23 cellular contexts compared by ENCODE assay signal in genomic region chr10:55287346-55287745, GRCh38.
A peak's percentile ranks its signal among the peaks of the same experiment; 100 is the strongest.
DNase-seq lines count a peak whose midpoint lies in the region; ATAC-seq and TF ChIP-seq lines count a peak whose summit lies in the region.
"Had no signal": no experiment of that assay in that cellular context is flagged by ENCODE, and none has a peak within 500 bp of the region (broad histone marks: within the 10 kb centered on the region; RNA-seq: fewer than 3 reads in every experiment).

No MANE protein-coding gene starts in this region.

- no peak overlapping the region for H3K9ac ChIP-seq in mesendoderm (ENCODE audit: low read length)
- H3K9ac ChIP-seq: BLaER1 treated with 17β-estradiol and CSF1 and Interleukin-3, amounts not matched to agents 10 nM and 100 nM had no signal

- H3K18ac ChIP-seq in mesendoderm (ENCODE audit: low read length) = no peak overlapping the region

- no peak overlapping the region for H3K56ac ChIP-seq in mesendoderm (ENCODE audit: low read length)

- no peak overlapping the region for H3K23ac ChIP-seq in mesendoderm (ENCODE audit: low read length)

- no peak overlapping the region for H3K4me3 ChIP-seq in BE2C (ENCODE audit: low read depth, low read length)
- H3K4me3 ChIP-seq in RWPE2 (ENCODE audit: severe bottlenecking) = no peak overlapping the region
- no peak overlapping the region for H3K4me3 ChIP-seq in mesendoderm (ENCODE audit: low read length)
- no peak overlapping the region for H3K4me3 ChIP-seq in effector memory CD4-positive, alpha-beta T cell (ENCODE audit: insufficient read depth, low read depth, low read length, poor library complexity, severe bottlenecking)
- H3K4me3 ChIP-seq: BLaER1 treated with 17β-estradiol and CSF1 and Interleukin-3, amounts not matched to agents 10 nM and 100 nM; gastrocnemius medialis; lower lobe of right lung; upper lobe of left lung had no signal

- DNase-seq in BE2C (no peak), DMS153 (lab: John Stamatoyannopoulos, UW) (peak; percentile 8), RWPE2 (ENCODE audit: low spot score) (no peak), glomerular visceral epithelial cell (ENCODE audit: extremely low spot score) (peak; percentile 11), occipital lobe (lab: John Stamatoyannopoulos, UW) (no peak), mesendoderm (no peak)
- DNase-seq in effector memory CD4-positive, alpha-beta T cell = no peak
- DNase-seq: activated CD4-positive, alpha-beta T cell treated with anti-CD3 and anti-CD28 coated beads for 1 hour; activated CD8-positive, alpha-beta memory T cell treated with anti-CD3 and anti-CD28 coated beads, Interleukin-2, amount 10 ng/mL, durations not matched to agents 7 days and 5 days; activated effector memory CD4-positive, alpha-beta T cell treated with Interleukin-2 at 50 U/mL for 16 hours; gastrocnemius medialis; H9; KBM-7; lower lobe of right lung; naive B cell; NCI-H345; SHP77 treated with DMSO at 0.1 percent for 48 hours; stimulated activated CD4-positive, alpha-beta T cell treated with anti-CD3 and anti-CD28 coated beads, Interleukin-12 subunit alpha, Interleukin-12 subunit beta, amount 100 ng/mL, for 4 hours; upper lobe of left lung had no signal

- H4K8ac ChIP-seq in mesendoderm (ENCODE audit: low read depth, low read length) = no peak overlapping the region

- H3K27ac ChIP-seq in RWPE2 (ENCODE audit: poor library complexity, severe bottlenecking) = no peak overlapping the region
- H3K27ac ChIP-seq in mesendoderm (ENCODE audit: low read depth, low read length) = no peak overlapping the region
- H3K27ac ChIP-seq in effector memory CD4-positive, alpha-beta T cell (ENCODE audit: insufficient read depth, low read length, poor library complexity, severe bottlenecking) = no peak overlapping the region
- H3K27ac ChIP-seq: BLaER1 treated with 17β-estradiol and CSF1 and Interleukin-3, amounts not matched to agents 10 nM and 100 nM; gastrocnemius medialis; HL-60; lower lobe of right lung; upper lobe of left lung had no signal

- H3K9me3 ChIP-seq in BE2C = no peaks in the 10 kb centered on the region
- no peaks in the 10 kb centered on the region for H3K9me3 ChIP-seq in RWPE2 (ENCODE audit: severe bottlenecking)
- H3K9me3 ChIP-seq in effector memory CD4-positive, alpha-beta T cell (ENCODE audit: control insufficient read depth, low read length) = no peaks in the 10 kb centered on the region
- H3K9me3 ChIP-seq: gastrocnemius medialis, lower lobe of right lung had no signal

- ATAC-seq in RWPE2 (ENCODE audit: low read depth) (0 out of 3 replicates have a peak, but pooled peaks have one; percentile 46), GM19467 (IDR thresholded peaks at IDR 0.05; ENCODE audit: unreplicated experiment) (no peak)
- ATAC-seq: activated CD8-positive, alpha-beta memory T cell treated with anti-CD3 and anti-CD28 coated beads, Interleukin-2, amount 10 ng/mL, durations not matched to agents 7 days and 5 days; gastrocnemius medialis; lower lobe of right lung; stimulated activated effector memory CD8-positive, alpha-beta T cell treated with anti-CD3 and anti-CD28 coated beads, Interleukin-12 subunit alpha, Interleukin-12 subunit beta, amount 100 ng/mL, for 72 hours had no signal

- no CpG with 5 or more reads among the region's 2 CpGs for WGBS in mesendoderm (ENCODE audit: extremely low coverage, insufficient coverage, low lambda C conversion rate)

- H3K27me3 ChIP-seq in BE2C (no peaks in the 10 kb centered on the region), RWPE2 (ENCODE audit: insufficient read depth, poor library complexity, severe bottlenecking) (peaks cover 3% of the 10 kb centered on the region), mesendoderm (ENCODE audit: insufficient read depth, low read length, poor library complexity) (no peaks in the 10 kb centered on the region)
- no peaks in the 10 kb centered on the region for H3K27me3 ChIP-seq in effector memory CD4-positive, alpha-beta T cell (replicated peaks; ENCODE audit: control insufficient read depth, insufficient read depth, low read length, poor library complexity, severe bottlenecking)
- H3K27me3 ChIP-seq: BLaER1 treated with 17β-estradiol and CSF1 and Interleukin-3, amounts not matched to agents 10 nM and 100 nM; gastrocnemius medialis; upper lobe of left lung had no signal

- no peak overlapping the region for H2BK120ac ChIP-seq in mesendoderm (ENCODE audit: low read depth, low read length)

- H3K79me2 ChIP-seq in mesendoderm (ENCODE audit: control insufficient read depth, insufficient read depth, low read length) = no peaks in the 10 kb centered on the region

- TF ChIP-seq CTCF in BE2C (IDR thresholded peaks at IDR 0.05; ENCODE audit: low read depth, low read length) (peak; percentile 42), RWPE2 (IDR thresholded peaks at IDR 0.05; ENCODE audit: poor library complexity, severe bottlenecking) (peak; percentile 13)

- H3K79me1 ChIP-seq in mesendoderm (ENCODE audit: low read length) = no peaks in the 10 kb centered on the region

- H2AK5ac ChIP-seq in mesendoderm (ENCODE audit: low read length) = no peak overlapping the region

- no peak overlapping the region for H2BK5ac ChIP-seq in mesendoderm (ENCODE audit: low read length)

- H2BK15ac ChIP-seq in mesendoderm (replicated peaks; ENCODE audit: low read depth) = no peak overlapping the region

- no peak overlapping the region for H4K5ac ChIP-seq in mesendoderm (ENCODE audit: low read length)

- H3K4ac ChIP-seq in mesendoderm (ENCODE audit: low read depth, low read length) = no peak overlapping the region

- H3K36me3 ChIP-seq in BE2C = no peaks in the 10 kb centered on the region
- no peaks in the 10 kb centered on the region for H3K36me3 ChIP-seq in RWPE2 (ENCODE audit: low read depth)
- H3K36me3 ChIP-seq in mesendoderm (ENCODE audit: control insufficient read depth, insufficient read depth, low read length) = no peaks in the 10 kb centered on the region
- H3K36me3 ChIP-seq in effector memory CD4-positive, alpha-beta T cell (ENCODE audit: control insufficient read depth, insufficient read depth, low read length) = no peaks in the 10 kb centered on the region
- H3K36me3 ChIP-seq: BLaER1 treated with 17β-estradiol and CSF1 and Interleukin-3, amounts not matched to agents 10 nM and 100 nM; gastrocnemius medialis; lower lobe of right lung; upper lobe of left lung had no signal

- H3K4me2 ChIP-seq in mesendoderm (ENCODE audit: low read length) = no peak overlapping the region
- H3K4me2 ChIP-seq: BLaER1 treated with 17β-estradiol and CSF1 and Interleukin-3, amounts not matched to agents 10 nM and 100 nM had no signal

- H3K4me1 ChIP-seq in BE2C (peaks cover 3% of the 10 kb centered on the region; the same call in 1 of the 2 replicates), RWPE2 (ENCODE audit: insufficient read depth, poor library complexity, severe bottlenecking) (no peaks in the 10 kb centered on the region), mesendoderm (ENCODE audit: control insufficient read depth, low read depth, low read length) (no peaks in the 10 kb centered on the region)
- H3K4me1 ChIP-seq in effector memory CD4-positive, alpha-beta T cell (ENCODE audit: control insufficient read depth, insufficient read depth, low read length, poor library complexity, severe bottlenecking) = no peaks in the 10 kb centered on the region
- H3K4me1 ChIP-seq: gastrocnemius medialis, lower lobe of right lung, upper lobe of left lung had no signal

Comparison
In these comparisons a context has a peak if more than half of its experiments do, and no peak if none do; other contexts are left out.
1. DNase-seq: peak in DMS153 (single experiment) and glomerular visceral epithelial cell (single experiment); none in BE2C (single experiment), RWPE2 (single experiment), occipital lobe (single experiment), mesendoderm (single experiment) and effector memory CD4-positive, alpha-beta T cell (0 of 3).